1 cellular context compared by ENCODE assay signal in genomic region chr14:20623798-20624197, GRCh38.
TF ChIP-seq lines count a peak whose summit lies in the region.

No MANE protein-coding gene starts in this region.

TF ChIP-seq in GM23338, 12 proteins besides CTCF, POLR2A, EP300 and RAD21 (continued from another document):
- no peak for TF ChIP-seq ZNF462 (CRISPR knock-in tag; IDR thresholded peaks at IDR 0.05)
- TF ChIP-seq, protein P1, sequence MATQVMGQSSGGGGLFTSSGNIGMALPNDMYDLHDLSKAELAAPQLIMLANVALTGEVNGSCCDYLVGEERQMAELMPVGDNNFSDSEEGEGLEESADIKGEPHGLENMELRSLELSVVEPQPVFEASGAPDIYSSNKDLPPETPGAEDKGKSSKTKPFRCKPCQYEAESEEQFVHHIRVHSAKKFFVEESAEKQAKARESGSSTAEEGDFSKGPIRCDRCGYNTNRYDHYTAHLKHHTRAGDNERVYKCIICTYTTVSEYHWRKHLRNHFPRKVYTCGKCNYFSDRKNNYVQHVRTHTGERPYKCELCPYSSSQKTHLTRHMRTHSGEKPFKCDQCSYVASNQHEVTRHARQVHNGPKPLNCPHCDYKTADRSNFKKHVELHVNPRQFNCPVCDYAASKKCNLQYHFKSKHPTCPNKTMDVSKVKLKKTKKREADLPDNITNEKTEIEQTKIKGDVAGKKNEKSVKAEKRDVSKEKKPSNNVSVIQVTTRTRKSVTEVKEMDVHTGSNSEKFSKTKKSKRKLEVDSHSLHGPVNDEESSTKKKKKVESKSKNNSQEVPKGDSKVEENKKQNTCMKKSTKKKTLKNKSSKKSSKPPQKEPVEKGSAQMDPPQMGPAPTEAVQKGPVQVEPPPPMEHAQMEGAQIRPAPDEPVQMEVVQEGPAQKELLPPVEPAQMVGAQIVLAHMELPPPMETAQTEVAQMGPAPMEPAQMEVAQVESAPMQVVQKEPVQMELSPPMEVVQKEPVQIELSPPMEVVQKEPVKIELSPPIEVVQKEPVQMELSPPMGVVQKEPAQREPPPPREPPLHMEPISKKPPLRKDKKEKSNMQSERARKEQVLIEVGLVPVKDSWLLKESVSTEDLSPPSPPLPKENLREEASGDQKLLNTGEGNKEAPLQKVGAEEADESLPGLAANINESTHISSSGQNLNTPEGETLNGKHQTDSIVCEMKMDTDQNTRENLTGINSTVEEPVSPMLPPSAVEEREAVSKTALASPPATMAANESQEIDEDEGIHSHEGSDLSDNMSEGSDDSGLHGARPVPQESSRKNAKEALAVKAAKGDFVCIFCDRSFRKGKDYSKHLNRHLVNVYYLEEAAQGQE (IDR thresholded peaks at IDR 0.05; ENCODE audit: unreplicated experiment), result no peak
- TF ChIP-seq ZNF114 (CRISPR knock-in tag; IDR thresholded peaks at IDR 0.05), result no peak
- TF ChIP-seq EZH2 (IDR thresholded peaks at IDR 0.05; ENCODE audit: low read depth, unreplicated experiment), result no peak
TF ChIP-seq in GM23338: peak in this region for 0.
